In the genomic region with DNA sequence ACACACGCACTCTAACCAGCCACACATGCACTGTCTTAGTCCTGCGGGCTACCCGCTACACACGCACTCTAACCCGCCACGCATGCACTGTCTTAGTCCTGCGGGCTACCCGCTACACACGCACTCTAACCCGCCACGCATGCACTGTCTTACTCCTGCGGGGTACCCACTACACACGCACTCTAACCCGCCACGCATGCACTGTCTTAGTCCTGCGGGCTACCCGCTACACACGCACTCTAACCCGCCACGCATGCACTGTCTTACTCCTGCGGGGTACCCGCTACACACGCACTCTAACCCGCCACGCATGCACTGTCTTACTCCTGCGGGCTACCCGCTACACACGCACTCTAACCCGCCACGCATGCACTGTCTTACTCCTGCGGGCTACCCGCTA, we compare ENCODE assay signal across 2 cellular contexts. TPM values are rescaled to one million over a fixed set of nuclear protein-coding genes. Genes with fewer than 3 reads are reported as not detected.
"Had no signal": no experiment of that assay in that cellular context is flagged by ENCODE, and none has a peak within 500 bp of the region (broad histone marks: within the 10 kb centered on the region; RNA-seq: fewer than 3 reads in every experiment).

No MANE protein-coding gene starts in this region.

RNA-seq across cellular contexts. Expression of gene NKD1, which starts 31.2 kb away (rescaled TPM):
- total RNA-seq: IMR-90 had no signal
- polyA plus RNA-seq: IgD-negative memory B cell, IMR-90 had no signal
